In the genomic region with DNA sequence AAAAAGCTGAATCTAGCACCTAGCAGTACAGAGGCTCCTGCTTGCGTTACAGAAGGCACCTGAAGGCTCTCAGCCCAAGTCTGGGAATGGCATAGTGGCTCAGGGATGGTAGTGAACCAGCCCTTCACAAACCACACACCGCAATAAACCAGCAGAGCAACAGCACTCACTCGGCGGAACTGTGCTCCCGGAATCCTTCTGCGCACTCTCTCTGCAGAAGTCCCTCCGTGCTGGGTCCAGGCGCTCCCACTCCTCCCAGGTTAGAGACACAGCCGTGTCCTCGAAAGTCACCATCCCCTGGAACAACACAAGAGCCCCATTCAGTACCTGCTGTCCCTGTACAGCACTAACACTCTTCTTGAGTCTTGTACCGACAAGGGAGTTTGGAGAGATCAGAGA, we compare ENCODE assay signal across 8 cellular contexts. TPM values are rescaled to one million over a fixed set of nuclear protein-coding genes. Genes with fewer than 3 reads are reported as not detected.
DNase-seq lines count a peak whose midpoint lies in the region; ATAC-seq and TF ChIP-seq lines count a peak whose summit lies in the region.

No MANE protein-coding gene starts in this region.

- no peak overlapping the region for H2AFZ ChIP-seq in PC-9
- H2AFZ ChIP-seq in parathyroid adenoma, result no peak overlapping the region

- peaks cover 14% of the 10 kb centered on the region for H4K20me1 ChIP-seq in PC-9 (ENCODE audit: insufficient read depth)

- H3K36me3 ChIP-seq in PC-9 (ENCODE audit: low read depth) (peaks cover 21% of the 10 kb centered on the region), parathyroid adenoma (ENCODE audit: control insufficient read depth, insufficient read depth, low read length) (no peaks in the 10 kb centered on the region)

- H3K27ac ChIP-seq in PC-9, result no peak overlapping the region
- peak overlapping the region; percentile 91 for H3K27ac ChIP-seq in epithelial cell of prostate
- H3K27ac ChIP-seq in parathyroid adenoma, result no peak overlapping the region

- H3K9me3 ChIP-seq in PC-9 (ENCODE audit: insufficient read depth, low read depth), result peaks cover 9% of the 10 kb centered on the region
- no peaks in the 10 kb centered on the region for H3K9me3 ChIP-seq in parathyroid adenoma (ENCODE audit: control insufficient read depth, low read length)

- H3K4me1 ChIP-seq in PC-9 (replicated peaks; ENCODE audit: insufficient read depth) (peaks cover 19% of the 10 kb centered on the region), parathyroid adenoma (peaks cover 11% of the 10 kb centered on the region)

- H3K79me2 ChIP-seq in PC-9 (ENCODE audit: low read depth) (peaks cover 57% of the 10 kb centered on the region), parathyroid adenoma (peaks cover 50% of the 10 kb centered on the region)

- H3F3A ChIP-seq in PC-9 (ENCODE audit: insufficient read depth, low read depth), result peaks cover 18% of the 10 kb centered on the region; the same call in 1 of the 2 replicates

- no peak for ATAC-seq in HG03095 (IDR thresholded peaks at IDR 0.05; ENCODE audit: unreplicated experiment)

- H3K9me2 ChIP-seq in PC-9 (ENCODE audit: insufficient read depth), result no peaks in the 10 kb centered on the region

- no peak overlapping the region for H3K9ac ChIP-seq in parathyroid adenoma

- peak overlapping the region; percentile 100 for H3K4me2 ChIP-seq in PC-9
- peak overlapping the region; percentile 95 for H3K4me2 ChIP-seq in parathyroid adenoma (ENCODE audit: low read length)

- TF ChIP-seq CTCF in GM12865 (IDR thresholded peaks at IDR 0.05; ENCODE audit: insufficient read depth, low read depth, low read length, missing control alignments), result no peak
- no peak for TF ChIP-seq CTCF in PC-9 (conservative IDR thresholded peaks at IDR 0.05)
- TF ChIP-seq CTCF in parathyroid adenoma (IDR thresholded peaks at IDR 0.05), result no peak

- CTCF ChIA-PET in PC-9 (lab: Charles Lee), result interaction anchor here (0.7 kb wide), 1 partner anchor 57 kb away, joined by 14 read pairs; no protein-coding TSS in a partner anchor

- peak overlapping the region; percentile 81 for H3K4me3 ChIP-seq in GM12865 (ENCODE audit: low read depth, low read length)
- peak overlapping the region; percentile 76 for H3K4me3 ChIP-seq in PC-9
- H3K4me3 ChIP-seq in parathyroid adenoma (ENCODE audit: low read depth, low read length), result peak overlapping the region; percentile 99

- BruUV-seq in PC-9 (replicated peaks; lab: Mats Ljungman, UMichigan), result no TSS peak

- POLR2A ChIA-PET in PC-9 (lab: Charles Lee; ENCODE audit: unreplicated experiment), result interaction anchor here (0.6 kb wide), 1 partner anchor 22 kb away, joined by 3 read pairs; no protein-coding TSS in a partner anchor

- intact Hi-C loops in PC-9 (cut with micrococcal nuclease; ENCODE audit: unreplicated experiment), result no loop called here

- DNase-seq in GM12865 (ENCODE audit: low read depth), result no peak
- no peak for DNase-seq in PC-9
- DNase-seq in epithelial cell of prostate (ENCODE audit: low read depth, low spot score), result no peak
- no peak for DNase-seq in activated gamma-delta T cell treated with Interleukin-2 at 50 U/mL for 16 hours
- no peak for DNase-seq in RPMI8226
- no peak for DNase-seq in T-helper 9 cell

- H3K27me3 ChIP-seq in PC-9 (ENCODE audit: insufficient read depth, low read depth), result no peaks in the 10 kb centered on the region
- H3K27me3 ChIP-seq in parathyroid adenoma (ENCODE audit: control insufficient read depth, insufficient read depth, low read length), result no peaks in the 10 kb centered on the region

RNA-seq across cellular contexts. Expression of a gene that starts 1.5 kb away (rescaled TPM):
- total RNA-seq in PC-9 (2021), result 21.1 and 34.1 TPM in 2 replicates

RNA-seq across cellular contexts. Expression of a gene that starts 5.9 kb away (rescaled TPM):
- total RNA-seq in PC-9 (2021), result 10.0 and 13.2 TPM in 2 replicates

RNA-seq across cellular contexts. Expression of a gene that starts 25.9 kb away (rescaled TPM):
- total RNA-seq in PC-9 (2021), result 30.8 and 38.8 TPM in 2 replicates

RNA-seq across cellular contexts. Expression of a gene that starts 32.6 kb away (rescaled TPM):
- total RNA-seq in PC-9 (2021), result 251 and 660 TPM in 2 replicates

RNA-seq across cellular contexts. Expression of a gene that starts 53.4 kb away (rescaled TPM):
- 6.9 and 7.1 TPM in 2 replicates for total RNA-seq in PC-9 (2021)
